In genomic region chr1:41509270-41509671, GRCh38 we compare ENCODE assay signal across 1 cellular context.
TF ChIP-seq lines count a peak whose summit lies in the region.

No MANE protein-coding gene starts in this region.

TF ChIP-seq in HEK293, 187 proteins besides CTCF, POLR2A, EP300 and RAD21:
- no peak for TF ChIP-seq ZNF785 (tag by site-specific recombination; IDR thresholded peaks at IDR 0.05)
- no peak for TF ChIP-seq SCRT1 (tag by site-specific recombination; IDR thresholded peaks at IDR 0.05; ENCODE audit: borderline replicate concordance)
- no peak for TF ChIP-seq GFI1B (tag by site-specific recombination; IDR thresholded peaks at IDR 0.05)
- peak; percentile 34; the same call in 1 of the 2 replicates for TF ChIP-seq ZIC2 (tag by site-specific recombination; IDR thresholded peaks at IDR 0.05)
- no peak for TF ChIP-seq ZNF221 (tag by site-specific recombination; IDR thresholded peaks at IDR 0.05; ENCODE audit: borderline replicate concordance)
- TF ChIP-seq ZFHX2 (tag by site-specific recombination; conservative IDR thresholded peaks at IDR 0.05) = peak; percentile 28; the same call in 1 of the 2 replicates
- TF ChIP-seq ZNF449 (tag by site-specific recombination; IDR thresholded peaks at IDR 0.05) = no peak
- TF ChIP-seq, protein P1, sequence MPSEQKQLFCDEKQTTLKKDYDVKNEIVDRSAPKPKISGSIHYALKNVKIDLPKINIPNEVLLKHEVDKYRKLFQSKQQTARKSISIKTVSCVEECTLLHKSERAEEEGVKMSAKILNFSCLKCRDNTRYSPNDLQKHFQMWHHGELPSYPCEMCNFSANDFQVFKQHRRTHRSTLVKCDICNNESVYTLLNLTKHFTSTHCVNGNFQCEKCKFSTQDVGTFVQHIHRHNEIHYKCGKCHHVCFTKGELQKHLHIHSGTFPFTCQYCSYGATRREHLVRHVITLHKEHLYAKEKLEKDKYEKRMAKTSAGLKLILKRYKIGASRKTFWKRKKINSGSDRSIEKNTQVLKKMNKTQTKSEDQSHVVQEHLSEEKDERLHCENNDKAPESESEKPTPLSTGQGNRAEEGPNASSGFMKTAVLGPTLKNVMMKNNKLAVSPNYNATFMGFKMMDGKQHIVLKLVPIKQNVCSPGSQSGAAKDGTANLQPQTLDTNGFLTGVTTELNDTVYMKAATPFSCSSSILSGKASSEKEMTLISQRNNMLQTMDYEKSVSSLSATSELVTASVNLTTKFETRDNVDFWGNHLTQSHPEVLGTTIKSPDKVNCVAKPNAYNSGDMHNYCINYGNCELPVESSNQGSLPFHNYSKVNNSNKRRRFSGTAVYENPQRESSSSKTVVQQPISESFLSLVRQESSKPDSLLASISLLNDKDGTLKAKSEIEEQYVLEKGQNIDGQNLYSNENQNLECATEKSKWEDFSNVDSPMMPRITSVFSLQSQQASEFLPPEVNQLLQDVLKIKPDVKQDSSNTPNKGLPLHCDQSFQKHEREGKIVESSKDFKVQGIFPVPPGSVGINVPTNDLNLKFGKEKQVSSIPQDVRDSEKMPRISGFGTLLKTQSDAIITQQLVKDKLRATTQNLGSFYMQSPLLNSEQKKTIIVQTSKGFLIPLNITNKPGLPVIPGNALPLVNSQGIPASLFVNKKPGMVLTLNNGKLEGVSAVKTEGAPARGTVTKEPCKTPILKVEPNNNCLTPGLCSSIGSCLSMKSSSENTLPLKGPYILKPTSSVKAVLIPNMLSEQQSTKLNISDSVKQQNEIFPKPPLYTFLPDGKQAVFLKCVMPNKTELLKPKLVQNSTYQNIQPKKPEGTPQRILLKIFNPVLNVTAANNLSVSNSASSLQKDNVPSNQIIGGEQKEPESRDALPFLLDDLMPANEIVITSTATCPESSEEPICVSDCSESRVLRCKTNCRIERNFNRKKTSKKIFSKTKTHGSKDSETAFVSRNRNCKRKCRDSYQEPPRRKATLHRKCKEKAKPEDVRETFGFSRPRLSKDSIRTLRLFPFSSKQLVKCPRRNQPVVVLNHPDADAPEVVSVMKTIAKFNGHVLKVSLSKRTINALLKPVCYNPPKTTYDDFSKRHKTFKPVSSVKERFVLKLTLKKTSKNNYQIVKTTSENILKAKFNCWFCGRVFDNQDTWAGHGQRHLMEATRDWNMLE (tag by site-specific recombination; conservative IDR thresholded peaks at IDR 0.05; ENCODE audit: low read depth) = no peak
- no peak for TF ChIP-seq REPIN1 (tag by site-specific recombination; IDR thresholded peaks at IDR 0.05; ENCODE audit: low read depth)
- TF ChIP-seq ZNF626 (tag by site-specific recombination; IDR thresholded peaks at IDR 0.05) = no peak
- TF ChIP-seq KLF9 (tag by site-specific recombination; IDR thresholded peaks at IDR 0.05; ENCODE audit: low read depth) = no peak
- TF ChIP-seq SCRT2 (tag by site-specific recombination; IDR thresholded peaks at IDR 0.05) = peak; percentile 39; the same call in 1 of the 2 replicates
- no peak for TF ChIP-seq OVOL3 (tag by site-specific recombination; IDR thresholded peaks at IDR 0.05)
- TF ChIP-seq ZNF707 (tag by site-specific recombination; IDR thresholded peaks at IDR 0.05) = no peak
- no peak for TF ChIP-seq SETDB1 (IDR thresholded peaks at IDR 0.05; ENCODE audit: insufficient read length, low read length)
- no peak for TF ChIP-seq ZNF324 (tag by site-specific recombination; IDR thresholded peaks at IDR 0.05)
